In the genomic region with DNA sequence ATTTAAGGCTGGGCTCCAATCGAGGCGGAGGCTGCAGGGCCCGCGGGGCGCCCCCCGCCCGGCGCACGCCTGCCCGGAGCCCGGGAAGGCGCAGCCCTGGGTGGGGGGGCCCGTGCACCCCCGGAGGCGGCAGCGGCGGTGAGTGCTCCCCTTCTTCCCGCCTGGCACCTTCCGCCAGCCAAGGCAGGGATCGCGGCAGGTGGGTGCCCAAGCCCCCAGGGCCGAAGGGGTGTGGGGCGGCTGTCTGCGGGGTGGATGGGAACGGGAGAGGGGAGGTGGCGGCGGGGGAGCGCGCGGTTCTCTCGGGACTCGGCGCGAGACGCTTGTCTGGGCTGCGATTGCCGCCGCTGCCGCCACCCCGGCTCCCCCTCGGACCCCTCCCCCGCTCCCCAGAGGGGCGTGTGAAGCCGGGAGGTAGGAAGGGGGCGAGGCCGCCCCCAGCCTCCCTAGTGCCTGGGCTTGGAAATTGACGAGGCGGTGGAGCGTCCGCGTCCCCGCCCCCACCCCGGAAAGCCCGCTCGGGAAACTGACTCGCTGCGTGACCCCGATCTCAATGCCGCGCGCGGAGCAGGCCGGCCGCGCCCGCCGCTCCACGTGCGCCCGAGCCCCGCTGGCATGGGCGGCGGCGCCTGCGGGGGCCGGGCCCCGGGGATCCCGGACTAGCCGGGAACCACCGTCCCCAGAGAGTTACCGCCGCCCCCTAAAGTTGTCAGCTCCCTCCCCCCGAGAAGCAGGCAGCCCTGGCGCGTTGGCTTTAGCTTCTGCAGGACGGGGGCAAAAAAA, we compare ENCODE assay signal across 8 cellular contexts.
A peak's percentile ranks its signal among the peaks of the same experiment; 100 is the strongest.
DNase-seq lines count a peak whose midpoint lies in the region; ATAC-seq and TF ChIP-seq lines count a peak whose summit lies in the region.

No MANE protein-coding gene starts in this region.

- H3K27me3 ChIP-seq in DND-41 (ENCODE audit: insufficient read depth, low read length, poor library complexity), result peaks cover 23% of the 10 kb centered on the region
- H3K27me3 ChIP-seq in HUES48 (ENCODE audit: control insufficient read depth, insufficient read depth, low read length), result peaks cover 3% of the 10 kb centered on the region; the same call in 1 of the 2 replicates
- no peaks in the 10 kb centered on the region for H3K27me3 ChIP-seq in right atrium auricular region
- H3K27me3 ChIP-seq in gastrocnemius medialis, result no peaks in the 10 kb centered on the region

- H3K27ac ChIP-seq in DND-41 (ENCODE audit: low read length) (peak overlapping the region; percentile 59; the same call in 1 of the 2 replicates), HUES48 (ENCODE audit: low read depth, low read length) (peak overlapping the region; percentile 47), right atrium auricular region (peak overlapping the region; percentile 46 to 71), gastrocnemius medialis (peak overlapping the region; percentile 95 to 99 (median 98))

- H3K4me1 ChIP-seq in DND-41 (ENCODE audit: insufficient read depth, low read length) (peaks cover 37% of the 10 kb centered on the region), HUES48 (ENCODE audit: control insufficient read depth, insufficient read depth, low read length) (peaks cover 40% of the 10 kb centered on the region), right atrium auricular region (peaks cover 0 to 32% of the 10 kb centered on the region in 2 donors), gastrocnemius medialis (peaks cover 28 to 34% of the 10 kb centered on the region in 2 donors)

- ATAC-seq in DND-41 (ENCODE audit: insufficient read depth, low read depth) (peak; percentile 50), GM21367 (IDR thresholded peaks at IDR 0.05; ENCODE audit: unreplicated experiment) (peak; percentile 21), gastrocnemius medialis (peak; percentile 12 to 13)

- no peaks in the 10 kb centered on the region; the same call in 1 of the 2 replicates for H3K79me2 ChIP-seq in DND-41 (ENCODE audit: insufficient read depth, low read length)

- TF ChIP-seq POLR2A in gastrocnemius medialis (IDR thresholded peaks at IDR 0.05), result peak; percentile 29 to 46

- TF ChIP-seq CTCF in DND-41 (IDR thresholded peaks at IDR 0.05; ENCODE audit: borderline replicate concordance, extremely low read depth, low read length, poor library complexity, severe bottlenecking), result no peak
- no peak for TF ChIP-seq CTCF in right atrium auricular region (IDR thresholded peaks at IDR 0.05)
- no peak for TF ChIP-seq CTCF in gastrocnemius medialis (IDR thresholded peaks at IDR 0.05 in 4 of 5, conservative IDR thresholded peaks at IDR 0.05 in 1 of 5)

- DNase-seq in DND-41 (peak; percentile 58), right atrium auricular region (ENCODE audit: low spot score) (no peak), gastrocnemius medialis (peak in 1 of 2 donors; percentile 37), NCI-H1694 (lab: John Stamatoyannopoulos, UW) (no peak)
- peak; percentile 35 for DNase-seq in activated naive CD4-positive, alpha-beta T cell treated with anti-CD3 and anti-CD28 coated beads, Interleukin-2, amount 50 U/mL, for 16 hours
- no peak for DNase-seq in NK-92 treated with Interleukin-12 subunit alpha and Interleukin-12 subunit beta, amount 100 ng/mL, for 24 hours (lab: John Stamatoyannopoulos, UW)

- peak overlapping the region; percentile 91 for H3K9ac ChIP-seq in DND-41 (ENCODE audit: low read depth, low read length)
- H3K9ac ChIP-seq in HUES48 (ENCODE audit: low read depth, low read length), result peak overlapping the region; percentile 65

- 0 out of 2 replicates have a peak, but pooled peaks cover 12% of the 10 kb centered on the region for H4K20me1 ChIP-seq in DND-41 (ENCODE audit: insufficient read depth, low read length)

- H3K4me3 ChIP-seq in DND-41 (ENCODE audit: low read depth in 1 of 2, low read length in 2 of 2) (peak overlapping the region; percentile 72 to 85), HUES48 (ENCODE audit: low read depth, low read length) (peak overlapping the region; percentile 72), right atrium auricular region (peak overlapping the region; percentile 66 to 96), gastrocnemius medialis (peak overlapping the region; percentile 85 to 99 (median 96))

- H3K4me2 ChIP-seq in DND-41 (ENCODE audit: insufficient read depth, low read length), result peak overlapping the region; percentile 97

- in situ Hi-C loops in gastrocnemius medialis (cut with MboI; ENCODE audit: low sequenced_read_pairs in 4 of 4), result loop anchor here in 3 of 4 donors (5.0 to 25.0 kb wide), 3 partner anchors 110 to 225 kb away; no protein-coding TSS in a partner anchor

- no peaks in the 10 kb centered on the region for H3K9me3 ChIP-seq in DND-41 (ENCODE audit: insufficient read depth, low read length, severe bottlenecking)
- H3K9me3 ChIP-seq in HUES48 (ENCODE audit: control insufficient read depth, insufficient read depth, low read length), result no peaks in the 10 kb centered on the region
- H3K9me3 ChIP-seq in right atrium auricular region, result no peaks in the 10 kb centered on the region
- no peaks in the 10 kb centered on the region for H3K9me3 ChIP-seq in gastrocnemius medialis

- peak overlapping the region; percentile 71 for H2AFZ ChIP-seq in DND-41 (ENCODE audit: low read depth, low read length)

- no peaks in the 10 kb centered on the region for H3K36me3 ChIP-seq in DND-41 (ENCODE audit: insufficient read depth, low read length)
- H3K36me3 ChIP-seq in HUES48 (ENCODE audit: control insufficient read depth, insufficient read depth, low read length), result no peaks in the 10 kb centered on the region
- H3K36me3 ChIP-seq in right atrium auricular region, result no peaks in the 10 kb centered on the region
- H3K36me3 ChIP-seq in gastrocnemius medialis, result no peaks in the 10 kb centered on the region

- intact Hi-C loops in gastrocnemius medialis (cut with DNase I; ENCODE audit: low total_unique reads), result loop anchor here (5.0 kb wide), 2 partner anchors 135 to 330 kb away; partner anchors contain the start of genes BFAR and PARN

Comparison
In these comparisons a context has a peak if more than half of its experiments do, and no peak if none do; other contexts are left out.
1. DNase-seq: peak in DND-41 (single experiment) and activated naive CD4-positive, alpha-beta T cell treated with anti-CD3 and anti-CD28 coated beads, Interleukin-2, amount 50 U/mL, for 16 hours (single experiment); none in right atrium auricular region (single experiment), NK-92 treated with Interleukin-12 subunit alpha and Interleukin-12 subunit beta, amount 100 ng/mL, for 24 hours (single experiment) and NCI-H1694 (single experiment).
2. H3K27ac ChIP-seq: peak in every context shown above with its lines; median percentile 98 in gastrocnemius medialis; 59 in DND-41; 58 in right atrium auricular region; 47 in HUES48.
3. Peak in every context shown above with its lines, with median percentiles within 50 percentile points of each other: ATAC-seq and H3K4me3 ChIP-seq.